Comparison of ENCODE assay signal across 9 cellular contexts in genomic region chr1:224616761-224617409, GRCh38. TPM values are rescaled to one million over a fixed set of nuclear protein-coding genes. Genes with fewer than 3 reads are reported as not detected.
DNase-seq lines count a peak whose midpoint lies in the region; ATAC-seq and TF ChIP-seq lines count a peak whose summit lies in the region.
"Had no signal": no experiment of that assay in that cellular context is flagged by ENCODE, and none has a peak within 500 bp of the region (broad histone marks: within the 10 kb centered on the region; RNA-seq: fewer than 3 reads in every experiment).

No MANE protein-coding gene starts in this region.

- DNase-seq in CD8-positive, alpha-beta T cell = peak in 1 of 7 experiments; percentile 29
- DNase-seq in MG63 = no peak
- DNase-seq in coronary artery (ENCODE audit: low spot score) = no peak
- DNase-seq in nucleus accumbens (lab: John Stamatoyannopoulos, UW) = no peak
- DNase-seq in GF-D8 (lab: John Stamatoyannopoulos, UW) = no peak
- no peak for DNase-seq in GM19238 (ENCODE audit: insufficient read length, low spot score)
- DNase-seq in NCI-H82 treated with DMSO at 0.1 percent for 48 hours (lab: John Stamatoyannopoulos, UW; ENCODE audit: unreplicated experiment) = no peak
- DNase-seq: NCI-H2081 treated with DMSO at 0.1 percent for 48 hours had no signal

- no peak overlapping the region for H3K27ac ChIP-seq in CD8-positive, alpha-beta T cell (ENCODE audit: low read depth, low read length)
- H3K27ac ChIP-seq in coronary artery = no peak overlapping the region

- H3K27me3 Mint-ChIP-seq in CD8-positive, alpha-beta T cell (ENCODE audit: low read depth) = peaks cover 51% of the 10 kb centered on the region

- peak overlapping the region; percentile 71 for H3K4me3 Mint-ChIP-seq in CD8-positive, alpha-beta T cell

- H3K36me3 Mint-ChIP-seq in CD8-positive, alpha-beta T cell = no peaks in the 10 kb centered on the region

- peak overlapping the region; percentile 69 for H2AFZ ChIP-seq in neuron (ENCODE audit: low read depth, low read length)

- peaks cover 8% of the 10 kb centered on the region for H3K27me3 ChIP-seq in CD8-positive, alpha-beta T cell (ENCODE audit: insufficient read depth, low read length)
- H3K27me3 ChIP-seq in MG63 (peaks cover 45% of the 10 kb centered on the region), neuron (ENCODE audit: insufficient read depth, low read length) (peaks cover 61% of the 10 kb centered on the region)

- peak; percentile 32 for ATAC-seq in CD8-positive, alpha-beta T cell

- no peaks in the 10 kb centered on the region for H3K9me3 ChIP-seq in CD8-positive, alpha-beta T cell (ENCODE audit: low read length)
- H3K9me3 ChIP-seq in MG63 (no peaks in the 10 kb centered on the region), neuron (ENCODE audit: low read length) (no peaks in the 10 kb centered on the region)

- no peaks in the 10 kb centered on the region for H3K36me3 ChIP-seq in CD8-positive, alpha-beta T cell (ENCODE audit: insufficient read depth, low read length)
- H3K36me3 ChIP-seq in MG63 (no peaks in the 10 kb centered on the region), neuron (ENCODE audit: insufficient read depth, low read length) (no peaks in the 10 kb centered on the region)

- intact Hi-C loops in CD8-positive, alpha-beta T cell (cut with DNase I, micrococcal nuclease) = no loop called here

- H3K4me1 Mint-ChIP-seq in CD8-positive, alpha-beta T cell (ENCODE audit: low read depth) = peaks cover 24% of the 10 kb centered on the region

- H3K4me1 ChIP-seq in CD8-positive, alpha-beta T cell (ENCODE audit: insufficient read depth, low read length) = peaks cover 21% of the 10 kb centered on the region
- H3K4me1 ChIP-seq in neuron (ENCODE audit: insufficient read depth, low read length) = peaks cover 3% of the 10 kb centered on the region

- CTCF ChIA-PET in CD8-positive, alpha-beta T cell (lab: Charles Lee) = no interaction called here

- POLR2A ChIA-PET in CD8-positive, alpha-beta T cell (lab: Charles Lee) = no interaction called here

- H3K4me3 ChIP-seq in CD8-positive, alpha-beta T cell (ENCODE audit: low read depth, low read length) = peak overlapping the region; percentile 17
- H3K4me3 ChIP-seq in MG63 = peak overlapping the region; percentile 50
- peak overlapping the region; percentile 67 for H3K4me3 ChIP-seq in coronary artery
- H3K4me3 ChIP-seq in neuron (ENCODE audit: low read length) = peak overlapping the region; percentile 32

- peaks cover 6% of the 10 kb centered on the region for H3K9me3 Mint-ChIP-seq in CD8-positive, alpha-beta T cell

- no peak for TF ChIP-seq CTCF in CD8-positive, alpha-beta T cell (IDR thresholded peaks at IDR 0.05)
- TF ChIP-seq CTCF in coronary artery (IDR thresholded peaks at IDR 0.05) = no peak

- no peak overlapping the region for H3K27ac Mint-ChIP-seq in CD8-positive, alpha-beta T cell

RNA-seq across cellular contexts. Expression of gene CNIH3, which starts 0.8 kb away (rescaled TPM):
- total RNA-seq in CD8-positive, alpha-beta T cell = 1 to 10 TPM; 1.3 to 1.6 TPM
- 0.10 and 1.6 TPM in 2 replicates for total RNA-seq in MG63 (2014; rRNA removed; shearing (Covaris generic); ENCODE audit: low replicate concordance)

Comparison
In these comparisons a context has a peak if more than half of its experiments do, and no peak if none do; other contexts are left out.
1. H3K4me3 ChIP-seq: peak in every context shown above with its lines; median percentile 67 in coronary artery; 50 in MG63; 32 in neuron; 17 in CD8-positive, alpha-beta T cell.